8 cellular contexts compared by ENCODE assay signal in genomic region chr6:41318648-41319565, GRCh38. TPM values are rescaled to one million over a fixed set of nuclear protein-coding genes. Genes with fewer than 3 reads are reported as not detected.
DNase-seq lines count a peak whose midpoint lies in the region; ATAC-seq and TF ChIP-seq lines count a peak whose summit lies in the region.

No MANE protein-coding gene starts in this region.

- no peaks in the 10 kb centered on the region for H3K36me3 Mint-ChIP-seq in activated T-cell treated with anti-CD3 and anti-CD28 coated beads, Interleukin-2, amount 50 U/mL, for 4 hours (ENCODE audit: insufficient read depth)
- no peaks in the 10 kb centered on the region for H3K36me3 Mint-ChIP-seq in natural killer cell

- H3K4me3 Mint-ChIP-seq in activated T-cell treated with anti-CD3 and anti-CD28 coated beads, Interleukin-2, amount 50 U/mL, for 4 hours, result peak overlapping the region; percentile 63
- H3K4me3 Mint-ChIP-seq in natural killer cell, result no peak overlapping the region

- peaks cover 22% of the 10 kb centered on the region for H3K27me3 Mint-ChIP-seq in activated T-cell treated with anti-CD3 and anti-CD28 coated beads, Interleukin-2, amount 50 U/mL, for 4 hours (ENCODE audit: low read depth)
- H3K27me3 Mint-ChIP-seq in natural killer cell (ENCODE audit: low read depth in 2 of 2), result peaks cover 23 to 35% of the 10 kb centered on the region in 2 donors

- DNase-seq in DMS153 (lab: John Stamatoyannopoulos, UW) (peak; percentile 87), OCI-M2 (lab: John Stamatoyannopoulos, UW; ENCODE audit: unreplicated experiment) (peak; percentile 35), fibroblast of gingiva (ENCODE audit: low read depth) (peak; percentile 66), natural killer cell (peak; percentile 78)
- DNase-seq in Jurkat, Clone E6-1 (ENCODE audit: low read depth, low spot score), result peak; percentile 86
- DNase-seq in activated T-cell treated with anti-CD3 and anti-CD28 coated beads, Interleukin-2, amount 50 U/mL, for 4 hours, result peak; percentile 81
- DNase-seq in stimulated activated naive CD4-positive, alpha-beta T cell (lab: John Stamatoyannopoulos, UW), result peak; percentile 67 to 87 (median 72)

- no peak overlapping the region for H3K27ac Mint-ChIP-seq in natural killer cell

- H3K4me1 Mint-ChIP-seq in activated T-cell treated with anti-CD3 and anti-CD28 coated beads, Interleukin-2, amount 50 U/mL, for 4 hours (ENCODE audit: low read depth), result peaks cover 11% of the 10 kb centered on the region
- peaks cover 8 to 12% of the 10 kb centered on the region in 2 donors for H3K4me1 Mint-ChIP-seq in natural killer cell

- peak overlapping the region; percentile 32 for H3K4me3 ChIP-seq in Jurkat, Clone E6-1 (ENCODE audit: low read length)

- peak; percentile 99 for TF ChIP-seq CTCF in natural killer cell (IDR thresholded peaks at IDR 0.05)

- ATAC-seq in GM21619 (IDR thresholded peaks at IDR 0.05; ENCODE audit: unreplicated experiment), result peak; percentile 89
- peak; percentile 97 to 98 for ATAC-seq in activated T-cell treated with anti-CD3 and anti-CD28 coated beads, Interleukin-2, amount 50 U/mL, for 4 hours
- peak; percentile 99 to 100 (median 100) for ATAC-seq in natural killer cell

- intact Hi-C loops in natural killer cell (cut with micrococcal nuclease), result loop anchor here (1.0 to 2.0 kb wide), 4 partner anchors 40 to 313 kb away; no protein-coding TSS in a partner anchor

- H3K9me3 Mint-ChIP-seq in activated T-cell treated with anti-CD3 and anti-CD28 coated beads, Interleukin-2, amount 50 U/mL, for 4 hours, result no peaks in the 10 kb centered on the region
- H3K9me3 Mint-ChIP-seq in natural killer cell, result no peaks in the 10 kb centered on the region

RNA-seq across cellular contexts. Expression of gene NCR2, which starts 16.5 kb away (rescaled TPM):
- 0.95 TPM for polyA plus RNA-seq in Jurkat, Clone E6-1 (2012; ENCODE audit: insufficient read depth, insufficient read length)
- total RNA-seq in activated T-cell treated with anti-CD3 and anti-CD28 coated beads, Interleukin-2, amount 50 U/mL, for 4 hours, result not detected
- total RNA-seq in natural killer cell, result not detected

RNA-seq across cellular contexts. Expression of gene TREM1, which starts 32.4 kb away (rescaled TPM):
- not detected for polyA plus RNA-seq in Jurkat, Clone E6-1 (2012; ENCODE audit: insufficient read depth, insufficient read length)
- total RNA-seq in activated T-cell treated with anti-CD3 and anti-CD28 coated beads, Interleukin-2, amount 50 U/mL, for 4 hours, result not detected
- total RNA-seq in natural killer cell, result 10 to 100 TPM in 1 of 3 donors, 1 to 10 TPM in 2; 9.5 to 44.2 (median 9.8) TPM

Comparison
In these comparisons a context has a peak if more than half of its experiments do, and no peak if none do; other contexts are left out.
1. Peak in every context shown above with its lines: DNase-seq, ATAC-seq and H3K4me3 ChIP-seq.
2. DNase-seq: peak in every context shown above with its lines; median percentile 87 in DMS153; 86 in Jurkat, Clone E6-1; 81 in activated T-cell treated with anti-CD3 and anti-CD28 coated beads, Interleukin-2, amount 50 U/mL, for 4 hours; 78 in natural killer cell; 72 in stimulated activated naive CD4-positive, alpha-beta T cell; 66 in fibroblast of gingiva; 35 in OCI-M2.
3. RNA of gene TREM1, which starts 32.4 kb away (total RNA-seq): 9.5 to 44.2 TPM in natural killer cell; not detected in activated T-cell treated with anti-CD3 and anti-CD28 coated beads, Interleukin-2, amount 50 U/mL, for 4 hours; every median in the first group is over 4 times any median in the second.